Comparison of ENCODE assay signal across 18 cellular contexts in the genomic region with DNA sequence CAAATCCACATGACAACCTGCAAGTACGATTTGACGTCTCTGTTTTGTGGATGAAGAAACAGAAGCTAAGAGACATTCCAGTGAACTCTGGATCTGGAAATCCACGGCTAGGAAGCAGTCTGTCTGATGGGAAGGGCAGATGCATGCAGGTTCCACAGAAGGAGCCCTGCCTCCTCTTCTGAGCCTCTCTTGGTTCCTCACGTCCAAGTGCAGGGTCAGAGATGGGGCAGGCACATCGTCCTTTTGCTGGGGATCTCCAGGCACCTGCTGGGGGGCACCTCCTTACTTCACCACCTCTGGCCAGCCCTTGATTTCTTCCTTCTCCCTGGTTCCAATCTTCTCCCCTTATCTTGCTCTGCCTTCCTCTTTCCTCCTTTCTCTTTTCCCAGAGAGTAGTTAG.
DNase-seq lines count a peak whose midpoint lies in the region; ATAC-seq and TF ChIP-seq lines count a peak whose summit lies in the region.
"Had no signal": no experiment of that assay in that cellular context is flagged by ENCODE, and none has a peak within 500 bp of the region (broad histone marks: within the 10 kb centered on the region; RNA-seq: fewer than 3 reads in every experiment).

No MANE protein-coding gene starts in this region.

- H3K9ac ChIP-seq in OCI-LY3 (ENCODE audit: low read length), result peak overlapping the region; percentile 41
- H3K9ac ChIP-seq: KMS-11 had no signal

- H3K27me3 ChIP-seq in OCI-LY3 (ENCODE audit: low read depth, low read length) (no peaks in the 10 kb centered on the region), hepatocyte (no peaks in the 10 kb centered on the region), vagina (no peaks in the 10 kb centered on the region), psoas muscle (ENCODE audit: insufficient read depth in 3 of 3, low read length in 2 of 3) (no peaks in the 10 kb centered on the region)

- H3K27ac Mint-ChIP-seq in activated naive CD4-positive, alpha-beta T cell treated with anti-CD3 and anti-CD28 coated beads, Interleukin-2, amount 50 U/mL, for 72 hours, result peak overlapping the region; percentile 34 to 37
- H3K27ac Mint-ChIP-seq: HFFc6, progenitor cell of endocrine pancreas, type B pancreatic cell had no signal

- H3K4me2 ChIP-seq in OCI-LY3 (ENCODE audit: low read length) (peak overlapping the region; percentile 79), hepatocyte (no peak overlapping the region)
- H3K4me2 ChIP-seq: KMS-11 had no signal

- peaks cover 0 to 17% of the 10 kb centered on the region in 2 donors for H3K36me3 Mint-ChIP-seq in activated naive CD4-positive, alpha-beta T cell treated with anti-CD3 and anti-CD28 coated beads, Interleukin-2, amount 50 U/mL, for 72 hours

- TF ChIP-seq POLR2A in vagina (IDR thresholded peaks at IDR 0.05), result no peak

- H3K4me1 ChIP-seq in OCI-LY3 (ENCODE audit: low read length) (peaks cover 80% of the 10 kb centered on the region), hepatocyte (ENCODE audit: insufficient read depth) (peaks cover 53% of the 10 kb centered on the region), vagina (peaks cover 81% of the 10 kb centered on the region), psoas muscle (peaks cover 51% of the 10 kb centered on the region)

- no peak for DNase-seq in activated naive CD4-positive, alpha-beta T cell treated with anti-CD3 and anti-CD28 coated beads, Interleukin-2, amount 50 U/mL, for 72 hours (ENCODE audit: low spot score in 2 of 2)
- no peak for DNase-seq in activated naive CD4-positive, alpha-beta T cell treated with anti-CD3 and anti-CD28 coated beads, Interleukin-2, amount 50 U/mL, for 16 hours
- no peak for DNase-seq in hepatocyte (ENCODE audit: low spot score)
- no peak for DNase-seq in vagina (ENCODE audit: extremely low spot score in 2 of 2)
- no peak for DNase-seq in psoas muscle
- no peak for DNase-seq in GDM1 (lab: John Stamatoyannopoulos, UW)
- DNase-seq: activated gamma-delta T cell treated with Interleukin-2 at 50 U/mL for 16 hours; HFFc6; naive thymus-derived CD4-positive, alpha-beta T cell; NCI-H1092; NCI-H2081; NCI-H510A; stimulated activated CD4-positive, alpha-beta T cell treated with anti-CD3 and anti-CD28 coated beads, Interleukin-4, amount 100 ng/mL, for 4 hours had no signal

- intact Hi-C loops in vagina (cut with DNase I), result no loop called here
- intact Hi-C loops in psoas muscle (cut with DNase I), result loop anchor here in 1 of 2 donors (2.0 to 5.0 kb wide), 2 partner anchors 17 to 76 kb away; no protein-coding TSS in a partner anchor

- H3K9me2 ChIP-seq in hepatocyte (replicated peaks; ENCODE audit: insufficient read depth), result no peaks in the 10 kb centered on the region

- WGBS in hepatocyte (ENCODE audit: low lambda C conversion rate, missing lambda C conversion rate), result 72% methylated on average over 5 of the region's 5 CpGs
- WGBS in psoas muscle, 3 donors, result 48 to 66% (median 50%) methylated on average over 5 of the region's 5 CpGs

- H3K4me3 ChIP-seq in OCI-LY3 (ENCODE audit: low read length) (peak overlapping the region; percentile 59), hepatocyte (no peak overlapping the region), vagina (no peak overlapping the region), psoas muscle (no peak overlapping the region)

- TF ChIP-seq CTCF in OCI-LY3 (IDR thresholded peaks at IDR 0.05; ENCODE audit: low read depth, low read length) (no peak), hepatocyte (IDR thresholded peaks at IDR 0.05; ENCODE audit: poor library complexity) (no peak), vagina (IDR thresholded peaks at IDR 0.05) (no peak), psoas muscle (IDR thresholded peaks at IDR 0.05) (no peak)

- H2AFZ ChIP-seq in OCI-LY3 (ENCODE audit: low read depth, low read length) (no peak overlapping the region), hepatocyte (no peak overlapping the region)

- H4K20me1 ChIP-seq in OCI-LY3 (ENCODE audit: insufficient read depth, low read length) (peaks cover 99% of the 10 kb centered on the region), hepatocyte (ENCODE audit: insufficient read depth, poor library complexity, severe bottlenecking) (no peaks in the 10 kb centered on the region)

- H3K36me3 ChIP-seq in OCI-LY3 (replicated peaks; ENCODE audit: low read depth, low read length), result peaks cover 49% of the 10 kb centered on the region
- no peaks in the 10 kb centered on the region for H3K36me3 ChIP-seq in hepatocyte (replicated peaks; ENCODE audit: insufficient read depth, low read depth)
- H3K36me3 ChIP-seq in vagina, result no peaks in the 10 kb centered on the region
- no peaks in the 10 kb centered on the region for H3K36me3 ChIP-seq in psoas muscle (ENCODE audit: insufficient read depth in 1 of 2, low read depth in 1 of 2)

- H3K9me3 ChIP-seq in OCI-LY3 (ENCODE audit: insufficient read depth, low read length) (no peaks in the 10 kb centered on the region), hepatocyte (ENCODE audit: low read depth) (no peaks in the 10 kb centered on the region), vagina (no peaks in the 10 kb centered on the region), psoas muscle (no peaks in the 10 kb centered on the region)

- no peak for ATAC-seq in activated naive CD4-positive, alpha-beta T cell treated with anti-CD3 and anti-CD28 coated beads, Interleukin-2, amount 50 U/mL, for 72 hours
- ATAC-seq in GM19452 (IDR thresholded peaks at IDR 0.05; ENCODE audit: unreplicated experiment) (no peak), psoas muscle (no peak)
- ATAC-seq: naive thymus-derived CD4-positive, alpha-beta T cell had no signal

- peak overlapping the region; percentile 76 for H3K27ac ChIP-seq in OCI-LY3 (ENCODE audit: low read length)
- peak overlapping the region; percentile 57 for H3K27ac ChIP-seq in hepatocyte
- peak overlapping the region; percentile 42 for H3K27ac ChIP-seq in vagina
- H3K27ac ChIP-seq in psoas muscle, result no peak overlapping the region
- H3K27ac ChIP-seq: KMS-11 had no signal

- H3K9me3 Mint-ChIP-seq in activated naive CD4-positive, alpha-beta T cell treated with anti-CD3 and anti-CD28 coated beads, Interleukin-2, amount 50 U/mL, for 72 hours, result no peaks in the 10 kb centered on the region
- H3K9me3 Mint-ChIP-seq: HFFc6 had no signal

- H3K79me2 ChIP-seq in OCI-LY3 (ENCODE audit: low read length) (peaks cover 100% of the 10 kb centered on the region), hepatocyte (no peaks in the 10 kb centered on the region)
